8 cellular contexts compared by ENCODE assay signal in genomic region chr3:141737828-141738635, GRCh38. TPM values are rescaled to one million over a fixed set of nuclear protein-coding genes. Genes with fewer than 3 reads are reported as not detected.
A peak's percentile ranks its signal among the peaks of the same experiment; 100 is the strongest.
DNase-seq lines count a peak whose midpoint lies in the region; ATAC-seq and TF ChIP-seq lines count a peak whose summit lies in the region.

Gene RNF7 (plus strand): TSS chr3:141738298. CDS start chr3:141738342, 44 bp downstream.

- H3K27me3 Mint-ChIP-seq in endothelial cell (ENCODE audit: unreplicated experiment), result no peaks in the 10 kb centered on the region

- peak within 1 kb of the TSS; percentile 99 for H3K4me3 Mint-ChIP-seq in endothelial cell (ENCODE audit: unreplicated experiment)

- peak within 1 kb of the TSS; percentile 99 for H3K27ac Mint-ChIP-seq in endothelial cell (ENCODE audit: unreplicated experiment)

- H2AFZ ChIP-seq in OCI-LY1 (ENCODE audit: low read length), result peak within 1 kb of the TSS; percentile 90

- H3K27ac ChIP-seq in OCI-LY1 (ENCODE audit: low read depth, low read length, poor library complexity, severe bottlenecking), result peak within 1 kb of the TSS; percentile 62

- H3K79me2 ChIP-seq in OCI-LY1 (ENCODE audit: insufficient read depth, low read length), result peaks cover 44% of the 10 kb centered on the region

- peaks cover 12% of the 10 kb centered on the region for H3K36me3 Mint-ChIP-seq in endothelial cell (ENCODE audit: low read depth, unreplicated experiment)

- peak within 1 kb of the TSS; percentile 92 for H3K4me3 ChIP-seq in OCI-LY1 (ENCODE audit: low read depth, low read length, poor library complexity, severe bottlenecking)

- H3K9me3 Mint-ChIP-seq in endothelial cell (ENCODE audit: unreplicated experiment), result no peaks in the 10 kb centered on the region

- DNase-seq in DMS 273 treated with DMSO at 0.1 percent for 48 hours (lab: John Stamatoyannopoulos, UW) (peak; percentile 89), HuH-7 (ENCODE audit: low spot score) (peak; percentile 75), endothelial cell (ENCODE audit: low spot score) (peak; percentile 99), midbrain (lab: John Stamatoyannopoulos, UW) (peak; percentile 97)
- DNase-seq in activated CD8-positive, alpha-beta memory T cell treated with anti-CD3 and anti-CD28 coated beads, Interleukin-2, amount 50 U/mL, for 4 hours, result peak; percentile 98
- peak; percentile 93 to 96 for DNase-seq in stimulated activated CD8-positive, alpha-beta memory T cell treated with anti-CD3 and anti-CD28 coated beads, Interleukin-2, amount 100 ng/mL, for 1 hour (ENCODE audit: low read depth in 2 of 2)

- peak within 1 kb of the TSS; percentile 81 for H3K4me2 ChIP-seq in OCI-LY1 (ENCODE audit: low read length)

- no peaks in the 10 kb centered on the region for H3F3A ChIP-seq in OCI-LY1 (ENCODE audit: insufficient read depth, low read length)

- peaks cover 38% of the 10 kb centered on the region for H3K4me1 ChIP-seq in OCI-LY1 (ENCODE audit: insufficient read depth, low read length, severe bottlenecking)

- TF ChIP-seq CTCF in OCI-LY1 (IDR thresholded peaks at IDR 0.05; ENCODE audit: low read length) (peak; percentile 96), endothelial cell (IDR thresholded peaks at IDR 0.05; ENCODE audit: unreplicated experiment) (peak; percentile 84)

- H4K20me1 ChIP-seq in OCI-LY1 (ENCODE audit: insufficient read depth, low read length), result no peaks in the 10 kb centered on the region

- H3K27me3 ChIP-seq in OCI-LY1 (ENCODE audit: insufficient read depth, low read length), result no peaks in the 10 kb centered on the region

- peak within 1 kb of the TSS; percentile 79 for H3K9ac ChIP-seq in OCI-LY1 (ENCODE audit: low read length)

- peaks cover 20% of the 10 kb centered on the region for H3K4me1 Mint-ChIP-seq in endothelial cell (ENCODE audit: unreplicated experiment)

- H3K9me2 ChIP-seq in OCI-LY1 (ENCODE audit: low read depth, low read length), result no peaks in the 10 kb centered on the region

- H3K9me3 ChIP-seq in OCI-LY1 (ENCODE audit: low read length), result no peaks in the 10 kb centered on the region

- ATAC-seq in GM21515 (IDR thresholded peaks at IDR 0.05; ENCODE audit: unreplicated experiment), result peak; percentile 90

- H3K36me3 ChIP-seq in OCI-LY1 (ENCODE audit: insufficient read depth, low read length), result peaks cover 12% of the 10 kb centered on the region; the same call in 1 of the 2 replicates

RNA-seq across cellular contexts. Expression of gene RNF7, which starts in this region (rescaled TPM):
- 184 TPM for total RNA-seq in endothelial cell (ENCODE audit: unreplicated experiment)

Comparison
In these comparisons a context has a peak if more than half of its experiments do, and no peak if none do; other contexts are left out.
1. Peak in every context shown above with its lines: DNase-seq, ATAC-seq, H3K4me3 ChIP-seq and H3K27ac ChIP-seq.